Comparison of ENCODE assay signal across 13 cellular contexts in the genomic region with DNA sequence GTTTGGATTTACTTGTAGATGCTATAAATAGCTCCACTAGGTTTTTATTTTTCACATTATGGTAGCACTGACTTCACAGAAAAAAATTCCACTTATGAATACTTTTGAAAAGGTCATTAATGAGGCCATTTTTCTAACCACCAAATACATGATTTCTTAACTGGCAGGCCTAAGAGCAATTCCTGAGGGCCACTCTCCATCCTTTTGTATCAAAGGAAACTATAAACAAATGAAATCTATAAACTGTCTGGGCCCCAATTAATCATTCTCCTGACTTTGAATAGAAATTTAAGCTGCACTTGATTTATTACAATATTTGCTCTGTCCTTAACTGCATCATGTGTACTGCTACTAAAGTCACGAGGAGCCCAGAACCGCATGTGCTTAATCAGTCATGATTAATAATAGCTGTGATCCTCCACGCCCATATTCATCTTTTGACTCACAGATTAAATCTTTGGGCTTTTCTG. TPM values are rescaled to one million over a fixed set of nuclear protein-coding genes. Genes with fewer than 3 reads are reported as not detected.
DNase-seq lines count a peak whose midpoint lies in the region; TF ChIP-seq lines count a peak whose summit lies in the region.
"Had no signal": no experiment of that assay in that cellular context is flagged by ENCODE, and none has a peak within 500 bp of the region (broad histone marks: within the 10 kb centered on the region; RNA-seq: fewer than 3 reads in every experiment).

No MANE protein-coding gene starts in this region.

- no peaks in the 10 kb centered on the region for H3K27me3 ChIP-seq in uterus

- no peaks in the 10 kb centered on the region; the same call in 1 of the 2 replicates for H3K27me3 Mint-ChIP-seq in HFFc6 (ENCODE audit: insufficient read depth)
- H3K27me3 Mint-ChIP-seq in activated T-helper 2 cell treated with anti-CD3 and anti-CD28 coated beads, Interferon-gamma antibody, Interleukin-2, Interleukin-4, amounts not matched to agents 10 μg/mL and 5 μg/mL and 100 μg/mL, durations not matched to agents 14 hours and 24 hours and 36 hours (ENCODE audit: low read depth) = peaks cover 8% of the 10 kb centered on the region
- H3K27me3 Mint-ChIP-seq: activated CD8-positive, alpha-beta T cell treated with anti-CD3 and anti-CD28 coated beads for 36 hours had no signal

- peaks cover 20% of the 10 kb centered on the region for H3K36me3 Mint-ChIP-seq in HFFc6 (ENCODE audit: low read depth)
- H3K36me3 Mint-ChIP-seq in activated T-helper 2 cell treated with anti-CD3 and anti-CD28 coated beads, Interferon-gamma antibody, Interleukin-2, Interleukin-4, amounts not matched to agents 10 μg/mL and 5 μg/mL and 100 μg/mL, durations not matched to agents 14 hours and 24 hours and 36 hours (ENCODE audit: low read depth) = peaks cover 9% of the 10 kb centered on the region

- in situ Hi-C loops in astrocyte of the spinal cord (cut with HindIII; ENCODE audit: low sequenced_read_pairs) = no loop called here

- H3K9me3 ChIP-seq in uterus = peaks cover 0 to 3% of the 10 kb centered on the region in 2 donors

- no peak overlapping the region for H3K4me3 ChIP-seq in AG04449 (ENCODE audit: low read depth, low read length)
- H3K4me3 ChIP-seq in astrocyte of the spinal cord (ENCODE audit: low read depth, low read length) = no peak overlapping the region
- no peak overlapping the region for H3K4me3 ChIP-seq in uterus

- no peak for TF ChIP-seq POLR2A in uterus (IDR thresholded peaks at IDR 0.05)

- peaks cover 19% of the 10 kb centered on the region for H3K9me3 Mint-ChIP-seq in HFFc6
- H3K9me3 Mint-ChIP-seq in activated T-helper 2 cell treated with anti-CD3 and anti-CD28 coated beads, Interferon-gamma antibody, Interleukin-2, Interleukin-4, amounts not matched to agents 10 μg/mL and 5 μg/mL and 100 μg/mL, durations not matched to agents 14 hours and 24 hours and 36 hours = peaks cover 20% of the 10 kb centered on the region

- no peak overlapping the region for H3K27ac ChIP-seq in uterus

- DNase-seq in AG04449 (ENCODE audit: low read depth, low spot score) (peak; percentile 79), HFFc6 (peak; percentile 91), astrocyte of the spinal cord (ENCODE audit: low read depth, low spot score) (peak; percentile 61), foreskin melanocyte (peak; percentile 87), GM10266 (ENCODE audit: extremely low spot score) (no peak), pons (ENCODE audit: low spot score) (no peak), uterus (no peak)
- no peak for DNase-seq in activated T-helper 2 cell treated with anti-CD3 and anti-CD28 coated beads, Interferon-gamma antibody, Interleukin-2, Interleukin-4, amounts not matched to agents 10 μg/mL and 5 μg/mL and 100 μg/mL, durations not matched to agents 14 hours and 24 hours and 36 hours (ENCODE audit: low spot score)
- DNase-seq: activated CD8-positive, alpha-beta T cell treated with anti-CD3 and anti-CD28 coated beads for 36 hours; left ventricle myocardium superior; naive thymus-derived CD4-positive, alpha-beta T cell; NCI-H2029 treated with DMSO at 0.1 percent for 48 hours; NCI-H526 treated with DMSO at 0.1 percent for 48 hours had no signal

- TF ChIP-seq CTCF in AG04449 (IDR thresholded peaks at IDR 0.05; ENCODE audit: insufficient read depth, low read length, missing control alignments) = no peak
- no peak for TF ChIP-seq CTCF in HFFc6 (IDR thresholded peaks at IDR 0.05)
- no peak for TF ChIP-seq CTCF in astrocyte of the spinal cord (IDR thresholded peaks at IDR 0.05; ENCODE audit: low read depth, low read length)
- TF ChIP-seq CTCF in GM10266 (IDR thresholded peaks at IDR 0.05; ENCODE audit: control insufficient read depth, insufficient read depth, low read depth, missing control alignments) = no peak
- no peak for TF ChIP-seq CTCF in uterus (IDR thresholded peaks at IDR 0.05)

- CTCF ChIA-PET in AG04449 (lab: Yijun Ruan, JAX) = interaction anchor here (0.7 to 1.7 kb wide), 3 partner anchors 9 to 112 kb away, joined by 3 to 4 read pairs (median 4); no protein-coding TSS in a partner anchor

- peak overlapping the region; percentile 12 for H3K4me3 Mint-ChIP-seq in HFFc6
- no peak overlapping the region for H3K4me3 Mint-ChIP-seq in activated T-helper 2 cell treated with anti-CD3 and anti-CD28 coated beads, Interferon-gamma antibody, Interleukin-2, Interleukin-4, amounts not matched to agents 10 μg/mL and 5 μg/mL and 100 μg/mL, durations not matched to agents 14 hours and 24 hours and 36 hours (ENCODE audit: low read depth)
- H3K4me3 Mint-ChIP-seq: activated CD8-positive, alpha-beta T cell treated with anti-CD3 and anti-CD28 coated beads for 36 hours; naive thymus-derived CD4-positive, alpha-beta T cell had no signal

- peaks cover 63% of the 10 kb centered on the region for H3K4me1 Mint-ChIP-seq in HFFc6 (ENCODE audit: low read depth)
- peaks cover 11% of the 10 kb centered on the region for H3K4me1 Mint-ChIP-seq in activated T-helper 2 cell treated with anti-CD3 and anti-CD28 coated beads, Interferon-gamma antibody, Interleukin-2, Interleukin-4, amounts not matched to agents 10 μg/mL and 5 μg/mL and 100 μg/mL, durations not matched to agents 14 hours and 24 hours and 36 hours (ENCODE audit: low read depth)

- H3K4me1 ChIP-seq in uterus = no peaks in the 10 kb centered on the region

- intact Hi-C loops in activated T-helper 2 cell treated with anti-CD3 and anti-CD28 coated beads, Interferon-gamma antibody, Interleukin-2, Interleukin-4, amounts not matched to agents 10 μg/mL and 5 μg/mL and 100 μg/mL, durations not matched to agents 14 hours and 24 hours and 36 hours (cut with micrococcal nuclease) = no loop called here
- intact Hi-C loops in uterus (cut with DNase I; ENCODE audit: low total_unique reads) = no loop called here

- no peaks in the 10 kb centered on the region for H3K36me3 ChIP-seq in uterus

- POLR2A ChIA-PET in AG04449 (lab: Yijun Ruan, JAX) = no interaction called here

- peak overlapping the region; percentile 82 for H3K27ac Mint-ChIP-seq in HFFc6
- no peak overlapping the region for H3K27ac Mint-ChIP-seq in activated T-helper 2 cell treated with anti-CD3 and anti-CD28 coated beads, Interferon-gamma antibody, Interleukin-2, Interleukin-4, amounts not matched to agents 10 μg/mL and 5 μg/mL and 100 μg/mL, durations not matched to agents 14 hours and 24 hours and 36 hours
- H3K27ac Mint-ChIP-seq: activated CD8-positive, alpha-beta T cell treated with anti-CD3 and anti-CD28 coated beads for 36 hours had no signal

RNA-seq across cellular contexts. Expression of a gene that starts 25.1 kb away (rescaled TPM):
- 10 to 100 TPM; 25.4 to 44.5 (median 41.5) TPM for total RNA-seq in HFFc6 (2021; fragmentation: NEBNext Ultra II Directional; extraction: Animal tissue kit (Norgen Biotek cat#: 25700))
- 12.2 and 14.1 TPM in 2 replicates for total RNA-seq in activated T-helper 2 cell treated with anti-CD3 and anti-CD28 coated beads, Interferon-gamma antibody, Interleukin-2, Interleukin-4, amounts not matched to agents 10 μg/mL and 5 μg/mL and 100 μg/mL, durations not matched to agents 14 hours and 24 hours and 36 hours
- total RNA-seq in uterus = 10 to 100 TPM; 11.8 to 34.2 (median 19.1) TPM

Comparison
In these comparisons a context has a peak if more than half of its experiments do, and no peak if none do; other contexts are left out.
1. DNase-seq: peak in AG04449 (single experiment), HFFc6 (single experiment), astrocyte of the spinal cord (single experiment) and foreskin melanocyte (single experiment); none in GM10266 (single experiment), pons (single experiment), activated T-helper 2 cell treated with anti-CD3 and anti-CD28 coated beads, Interferon-gamma antibody, Interleukin-2, Interleukin-4, amounts not matched to agents 10 μg/mL and 5 μg/mL and 100 μg/mL, durations not matched to agents 14 hours and 24 hours and 36 hours (single experiment) and uterus (0 of 2).